ENCODE assay signal across 12 cellular contexts in genomic region chr1:26790551-26790953, GRCh38. TPM values are rescaled to one million over a fixed set of nuclear protein-coding genes. Genes with fewer than 3 reads are reported as not detected.
DNase-seq lines count a peak whose midpoint lies in the region; ATAC-seq and TF ChIP-seq lines count a peak whose summit lies in the region.
"Had no signal": no experiment of that assay in that cellular context is flagged by ENCODE, and none has a peak within 500 bp of the region (broad histone marks: within the 10 kb centered on the region; RNA-seq: fewer than 3 reads in every experiment).

No MANE protein-coding gene starts in this region.

- WGBS in mesendoderm (ENCODE audit: extremely low coverage, insufficient coverage, low lambda C conversion rate) = no CpG with 5 or more reads among the region's 5 CpGs

- H3K79me1 ChIP-seq in mesendoderm (ENCODE audit: low read length) = peaks cover 2% of the 10 kb centered on the region

- H2BK15ac ChIP-seq in mesendoderm (replicated peaks; ENCODE audit: low read depth) = no peak overlapping the region

- no peak overlapping the region for H3K18ac ChIP-seq in mesendoderm (ENCODE audit: low read length)

- no peak overlapping the region for H3K27ac ChIP-seq in mesendoderm (ENCODE audit: low read depth, low read length)
- H3K27ac ChIP-seq: tibial artery had no signal

- no peak overlapping the region for H4K8ac ChIP-seq in mesendoderm (ENCODE audit: low read depth, low read length)

- no peak overlapping the region for H3K4me2 ChIP-seq in mesendoderm (ENCODE audit: low read length)

- H3K23ac ChIP-seq in mesendoderm (ENCODE audit: low read length) = no peak overlapping the region

- no peak overlapping the region for H3K9ac ChIP-seq in mesendoderm (ENCODE audit: low read length)

- no peak overlapping the region for H2BK120ac ChIP-seq in mesendoderm (ENCODE audit: low read depth, low read length)

- H3K27me3 ChIP-seq in mesendoderm (ENCODE audit: insufficient read depth, low read length, poor library complexity) = no peaks in the 10 kb centered on the region
- H3K27me3 ChIP-seq: tibial artery had no signal

- TF ChIP-seq CTCF in GM12873 (IDR thresholded peaks at IDR 0.05; ENCODE audit: insufficient read depth, low read depth, low read length, missing control alignments) = peak; percentile 16

- no peaks in the 10 kb centered on the region for H3K79me2 ChIP-seq in mesendoderm (ENCODE audit: control insufficient read depth, insufficient read depth, low read length)

- H4K5ac ChIP-seq in mesendoderm (ENCODE audit: low read length) = no peak overlapping the region

- H3K4me3 ChIP-seq in mesendoderm (ENCODE audit: low read length) = no peak overlapping the region
- H3K4me3 ChIP-seq: tibial artery had no signal

- no peak overlapping the region for H3K4ac ChIP-seq in mesendoderm (ENCODE audit: low read depth, low read length)

- H3K4me1 ChIP-seq in mesendoderm (ENCODE audit: control insufficient read depth, low read depth, low read length) = peaks cover 16% of the 10 kb centered on the region

- no peak overlapping the region for H2BK5ac ChIP-seq in mesendoderm (ENCODE audit: low read length)

- H2AK5ac ChIP-seq in mesendoderm (ENCODE audit: low read length) = no peak overlapping the region

- no peaks in the 10 kb centered on the region for H3K36me3 ChIP-seq in mesendoderm (ENCODE audit: control insufficient read depth, insufficient read depth, low read length)

- H3K56ac ChIP-seq in mesendoderm (ENCODE audit: low read length) = no peak overlapping the region

- peak; percentile 8 to 31 for ATAC-seq in activated CD4-positive, CD25-positive, alpha-beta regulatory T cell treated with anti-CD3 and anti-CD28 coated beads, Interleukin-2, amount 50 U/mL, for 24 hours
- ATAC-seq: esophagus mucosa had no signal

- no peak for DNase-seq in activated CD4-positive, CD25-positive, alpha-beta regulatory T cell treated with anti-CD3 and anti-CD28 coated beads, Interleukin-2, amount 50 U/mL, for 72 hours
- DNase-seq in activated CD4-positive, alpha-beta T cell treated with anti-CD3 and anti-CD28 coated beads, Interleukin-2, amount 50 U/mL, for 24 hours (ENCODE audit: low read depth in 1 of 2, low spot score in 1 of 2) = peak; percentile 12 to 27
- DNase-seq in mesendoderm (peak; percentile 55), AG08396 (ENCODE audit: low spot score) (no peak), Ammon's horn (ENCODE audit: low spot score) (no peak)
- no peak for DNase-seq in NK-92 treated with Interleukin-12 subunit alpha and Interleukin-12 subunit beta, amount 100 ng/mL, for 24 hours (lab: John Stamatoyannopoulos, UW)
- DNase-seq: activated effector memory CD4-positive, alpha-beta T cell treated with anti-CD3 and anti-CD28 coated beads, Interleukin-2, amount 50 U/mL, for 16 hours; DMS79 treated with DMSO at 0.1 percent for 48 hours; tibial artery had no signal

RNA-seq across cellular contexts. Expression of gene PIGV, which starts 2.8 kb away (rescaled TPM):
- polyA plus RNA-seq in mesendoderm (2013, experiment 1 of 2) = 3.6 TPM
- 3.5 TPM for polyA plus RNA-seq in mesendoderm (2013, experiment 2 of 2)

RNA-seq across cellular contexts. Expression of gene ZDHHC18, which starts 35.9 kb away (rescaled TPM):
- 25.7 TPM for polyA plus RNA-seq in mesendoderm (2013, experiment 1 of 2)
- 26.8 TPM for polyA plus RNA-seq in mesendoderm (2013, experiment 2 of 2)

Comparison
In these comparisons a context has a peak if more than half of its experiments do, and no peak if none do; other contexts are left out.
1. DNase-seq: peak in activated CD4-positive, alpha-beta T cell treated with anti-CD3 and anti-CD28 coated beads, Interleukin-2, amount 50 U/mL, for 24 hours (2 of 2) and mesendoderm (single experiment); none in activated CD4-positive, CD25-positive, alpha-beta regulatory T cell treated with anti-CD3 and anti-CD28 coated beads, Interleukin-2, amount 50 U/mL, for 72 hours (single experiment), AG08396 (single experiment), NK-92 treated with Interleukin-12 subunit alpha and Interleukin-12 subunit beta, amount 100 ng/mL, for 24 hours (single experiment) and Ammon's horn (single experiment).